ENCODE assay signal across 1 cellular context in the genomic region with DNA sequence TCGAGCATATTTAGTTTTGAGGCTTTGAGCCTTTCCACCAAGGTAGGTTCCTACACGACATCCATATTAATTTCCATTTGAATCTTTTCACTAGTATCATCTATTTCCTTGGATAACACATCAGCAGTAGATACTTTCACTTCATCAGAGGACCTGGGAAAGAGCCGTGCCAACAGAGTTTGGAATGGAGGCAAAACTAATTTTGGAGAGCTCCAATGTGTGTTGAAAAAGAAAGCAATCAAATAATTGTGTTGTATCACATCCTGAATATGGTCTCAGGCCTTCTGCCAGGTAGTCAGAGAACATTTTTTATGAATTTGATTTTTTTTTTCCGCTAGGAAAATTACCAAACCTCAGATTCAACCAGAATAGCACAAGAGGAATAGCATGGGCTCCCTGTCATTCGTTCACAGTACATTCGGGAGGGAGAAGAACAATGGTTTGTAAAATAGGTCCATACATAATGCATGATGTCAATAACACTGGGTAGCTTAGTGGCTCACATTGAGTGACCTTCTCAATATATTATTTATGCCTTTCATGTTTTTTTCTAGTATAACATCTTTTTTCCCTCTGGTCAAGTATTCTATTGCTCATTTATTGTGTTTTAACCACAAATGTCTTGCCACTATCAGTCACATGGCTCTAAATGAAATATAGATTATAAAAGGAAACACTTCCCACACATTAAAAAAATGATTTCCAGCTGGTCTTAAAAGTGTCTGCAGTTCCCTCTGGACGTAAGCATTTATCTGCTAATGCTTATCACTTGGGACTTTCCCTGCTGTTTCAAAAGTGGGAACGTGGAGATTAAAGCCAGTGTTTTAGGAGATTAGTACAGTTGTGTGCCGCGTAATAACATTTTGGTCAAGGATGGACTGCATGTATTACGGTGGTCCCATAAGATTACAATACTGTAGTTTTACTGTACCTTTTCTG.
TF ChIP-seq lines count a peak whose summit lies in the region.

No MANE protein-coding gene starts in this region.

TF ChIP-seq in SK-N-SH treated with all-trans-retinoic acid at 6 μM for 48 hours, 23 proteins besides CTCF, POLR2A, EP300 and RAD21 (continued from another document):
- TF ChIP-seq, protein P1, sequence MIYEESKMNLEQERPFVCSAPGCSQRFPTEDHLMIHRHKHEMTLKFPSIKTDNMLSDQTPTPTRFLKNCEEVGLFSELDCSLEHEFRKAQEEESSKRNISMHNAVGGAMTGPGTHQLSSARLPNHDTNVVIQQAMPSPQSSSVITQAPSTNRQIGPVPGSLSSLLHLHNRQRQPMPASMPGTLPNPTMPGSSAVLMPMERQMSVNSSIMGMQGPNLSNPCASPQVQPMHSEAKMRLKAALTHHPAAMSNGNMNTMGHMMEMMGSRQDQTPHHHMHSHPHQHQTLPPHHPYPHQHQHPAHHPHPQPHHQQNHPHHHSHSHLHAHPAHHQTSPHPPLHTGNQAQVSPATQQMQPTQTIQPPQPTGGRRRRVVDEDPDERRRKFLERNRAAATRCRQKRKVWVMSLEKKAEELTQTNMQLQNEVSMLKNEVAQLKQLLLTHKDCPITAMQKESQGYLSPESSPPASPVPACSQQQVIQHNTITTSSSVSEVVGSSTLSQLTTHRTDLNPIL (CRISPR knock-in tag; IDR thresholded peaks at IDR 0.05; ENCODE audit: low read depth), result no peak
- TF ChIP-seq, protein P2, sequence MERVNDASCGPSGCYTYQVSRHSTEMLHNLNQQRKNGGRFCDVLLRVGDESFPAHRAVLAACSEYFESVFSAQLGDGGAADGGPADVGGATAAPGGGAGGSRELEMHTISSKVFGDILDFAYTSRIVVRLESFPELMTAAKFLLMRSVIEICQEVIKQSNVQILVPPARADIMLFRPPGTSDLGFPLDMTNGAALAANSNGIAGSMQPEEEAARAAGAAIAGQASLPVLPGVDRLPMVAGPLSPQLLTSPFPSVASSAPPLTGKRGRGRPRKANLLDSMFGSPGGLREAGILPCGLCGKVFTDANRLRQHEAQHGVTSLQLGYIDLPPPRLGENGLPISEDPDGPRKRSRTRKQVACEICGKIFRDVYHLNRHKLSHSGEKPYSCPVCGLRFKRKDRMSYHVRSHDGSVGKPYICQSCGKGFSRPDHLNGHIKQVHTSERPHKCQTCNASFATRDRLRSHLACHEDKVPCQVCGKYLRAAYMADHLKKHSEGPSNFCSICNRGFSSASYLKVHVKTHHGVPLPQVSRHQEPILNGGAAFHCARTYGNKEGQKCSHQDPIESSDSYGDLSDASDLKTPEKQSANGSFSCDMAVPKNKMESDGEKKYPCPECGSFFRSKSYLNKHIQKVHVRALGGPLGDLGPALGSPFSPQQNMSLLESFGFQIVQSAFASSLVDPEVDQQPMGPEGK (CRISPR knock-in tag; IDR thresholded peaks at IDR 0.05; ENCODE audit: borderline replicate concordance), result no peak
- TF ChIP-seq, protein P3, sequence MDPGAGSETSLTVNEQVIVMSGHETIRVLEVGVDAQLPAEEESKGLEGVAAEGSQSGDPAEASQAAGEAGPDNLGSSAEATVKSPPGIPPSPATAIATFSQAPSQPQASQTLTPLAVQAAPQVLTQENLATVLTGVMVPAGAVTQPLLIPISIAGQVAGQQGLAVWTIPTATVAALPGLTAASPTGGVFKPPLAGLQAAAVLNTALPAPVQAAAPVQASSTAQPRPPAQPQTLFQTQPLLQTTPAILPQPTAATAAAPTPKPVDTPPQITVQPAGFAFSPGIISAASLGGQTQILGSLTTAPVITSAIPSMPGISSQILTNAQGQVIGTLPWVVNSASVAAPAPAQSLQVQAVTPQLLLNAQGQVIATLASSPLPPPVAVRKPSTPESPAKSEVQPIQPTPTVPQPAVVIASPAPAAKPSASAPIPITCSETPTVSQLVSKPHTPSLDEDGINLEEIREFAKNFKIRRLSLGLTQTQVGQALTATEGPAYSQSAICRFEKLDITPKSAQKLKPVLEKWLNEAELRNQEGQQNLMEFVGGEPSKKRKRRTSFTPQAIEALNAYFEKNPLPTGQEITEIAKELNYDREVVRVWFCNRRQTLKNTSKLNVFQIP (CRISPR knock-in tag; IDR thresholded peaks at IDR 0.05; ENCODE audit: borderline replicate concordance, low read depth), result no peak
